ENCODE assay signal across 9 cellular contexts in genomic region chr9:71680189-71680983, GRCh38.
DNase-seq lines count a peak whose midpoint lies in the region; ATAC-seq lines count a peak whose summit lies in the region.
"Had no signal": no experiment of that assay in that cellular context is flagged by ENCODE, and none has a peak within 500 bp of the region (broad histone marks: within the 10 kb centered on the region; RNA-seq: fewer than 3 reads in every experiment).

No MANE protein-coding gene starts in this region.

- H3K36me3 ChIP-seq in ACC112 (ENCODE audit: insufficient read depth, low read length), result no peaks in the 10 kb centered on the region

- H3K9me3 Mint-ChIP-seq in activated naive CD4-positive, alpha-beta T cell treated with anti-CD3 and anti-CD28 coated beads, Interleukin-2, amount 50 U/mL, for 72 hours, result no peaks in the 10 kb centered on the region

- H3K4me1 ChIP-seq in ACC112 (ENCODE audit: control insufficient read depth, insufficient read depth, low read length, unreplicated experiment), result peaks cover 56% of the 10 kb centered on the region

- H3K27me3 ChIP-seq in ACC112 (ENCODE audit: insufficient read depth, low read length), result no peaks in the 10 kb centered on the region

- no peaks in the 10 kb centered on the region for H3K79me2 ChIP-seq in ACC112 (ENCODE audit: control insufficient read depth, insufficient read depth, low read length, unreplicated experiment)

- no peak overlapping the region for H3K27ac Mint-ChIP-seq in activated naive CD4-positive, alpha-beta T cell treated with anti-CD3 and anti-CD28 coated beads, Interleukin-2, amount 50 U/mL, for 72 hours

- DNase-seq in amniotic stem cell (lab: John Stamatoyannopoulos, UW) (peak; percentile 7), left colon (no peak), C1 segment of cervical spinal cord (lab: John Stamatoyannopoulos, UW) (no peak), NCI-H1930 (lab: John Stamatoyannopoulos, UW) (no peak)
- DNase-seq in activated naive CD4-positive, alpha-beta T cell treated with anti-CD3 and anti-CD28 coated beads, Interleukin-2, amount 50 U/mL, for 72 hours (ENCODE audit: low spot score in 2 of 2), result no peak
- no peak for DNase-seq in stimulated activated CD4-positive, alpha-beta T cell treated with anti-CD3 and anti-CD28 coated beads, Interleukin-2, amount 100 ng/mL, for 48 hours
- DNase-seq: stimulated activated naive CD8-positive, alpha-beta T cell treated with anti-CD3 and anti-CD28 coated beads, Interleukin-15, Interleukin-2, amounts not matched to agents 100 U/mL and 50 U/mL, for 24 hours had no signal

- peak overlapping the region; percentile 24; the same call in 1 of the 2 replicates for H3K4me3 ChIP-seq in ACC112 (ENCODE audit: low read depth, low read length)

- ATAC-seq in HG02588 (IDR thresholded peaks at IDR 0.05; ENCODE audit: unreplicated experiment) (peak; percentile 41), left colon (peak; percentile 47)
- ATAC-seq in activated naive CD4-positive, alpha-beta T cell treated with anti-CD3 and anti-CD28 coated beads, Interleukin-2, amount 50 U/mL, for 72 hours, result no peak
- ATAC-seq: stimulated activated naive CD8-positive, alpha-beta T cell treated with anti-CD3 and anti-CD28 coated beads, Interleukin-15, Interleukin-2, amounts not matched to agents 100 U/mL and 50 U/mL, for 24 hours had no signal

- peak overlapping the region; percentile 82 for H3K27ac ChIP-seq in ACC112 (ENCODE audit: low read depth, low read length)

- intact Hi-C loops in left colon (cut with DNase I, micrococcal nuclease), result no loop called here

- H3K36me3 Mint-ChIP-seq in activated naive CD4-positive, alpha-beta T cell treated with anti-CD3 and anti-CD28 coated beads, Interleukin-2, amount 50 U/mL, for 72 hours, result peaks cover 9 to 17% of the 10 kb centered on the region in 2 donors

- peak overlapping the region; percentile 18 for H2AFZ ChIP-seq in ACC112 (ENCODE audit: low read length, unreplicated experiment)

Comparison
In these comparisons a context has a peak if more than half of its experiments do, and no peak if none do; other contexts are left out.
1. ATAC-seq: peak in HG02588 (single experiment) and left colon (single experiment); none in activated naive CD4-positive, alpha-beta T cell treated with anti-CD3 and anti-CD28 coated beads, Interleukin-2, amount 50 U/mL, for 72 hours (0 of 2).